21 cellular contexts compared by ENCODE assay signal in the genomic region with DNA sequence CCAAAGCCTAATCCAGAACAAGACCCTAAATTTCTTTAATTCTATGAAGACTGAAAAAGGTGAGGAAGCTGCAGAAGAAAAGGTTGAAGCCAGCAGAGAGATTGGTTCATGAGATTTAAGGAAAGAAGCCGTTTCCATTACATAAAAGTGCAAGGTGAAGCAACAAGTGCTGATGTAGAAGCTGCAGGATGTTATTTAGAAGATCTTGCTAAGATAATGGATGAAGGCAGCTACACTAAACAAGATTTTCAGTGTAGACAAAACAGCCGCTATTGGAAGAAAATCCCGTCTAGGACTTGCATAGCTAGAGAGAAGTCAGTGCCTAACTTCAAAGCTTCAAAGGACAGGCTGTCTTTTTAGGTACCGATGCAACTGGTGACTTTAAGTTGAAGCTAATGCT.
DNase-seq lines count a peak whose midpoint lies in the region; ATAC-seq and TF ChIP-seq lines count a peak whose summit lies in the region.
"Had no signal": no experiment of that assay in that cellular context is flagged by ENCODE, and none has a peak within 500 bp of the region (broad histone marks: within the 10 kb centered on the region; RNA-seq: fewer than 3 reads in every experiment).

No MANE protein-coding gene starts in this region.

- H3K36me3 ChIP-seq in CD4-positive, alpha-beta memory T cell (ENCODE audit: insufficient read depth, low read length), result no peaks in the 10 kb centered on the region
- H3K36me3 ChIP-seq: BLaER1, HAP-1 had no signal

- H3K36me3 Mint-ChIP-seq in activated T-cell treated with anti-CD3 and anti-CD28 coated beads, Interleukin-2, amount 50 U/mL, for 24 hours (ENCODE audit: low read depth), result peaks cover 32% of the 10 kb centered on the region
- peaks cover 31 to 33% of the 10 kb centered on the region in 2 donors for H3K36me3 Mint-ChIP-seq in CD4-positive, alpha-beta memory T cell
- H3K36me3 Mint-ChIP-seq in T-helper 17 cell (ENCODE audit: low read depth), result peaks cover 2% of the 10 kb centered on the region
- peaks cover 12% of the 10 kb centered on the region for H3K36me3 Mint-ChIP-seq in activated T-helper 1 cell treated with anti-CD3 and anti-CD28 coated beads, Interleukin-12 subunit alpha, Interleukin-12 subunit beta, Interleukin-2, Interleukin-4 antibody, amounts not matched to agents 30 ng/mL and 10 ng/mL and 1 ng/mL, durations not matched to agents 14 hours and 24 hours and 36 hours (ENCODE audit: low read depth)

- peaks cover 36% of the 10 kb centered on the region for H3K4me1 Mint-ChIP-seq in activated T-cell treated with anti-CD3 and anti-CD28 coated beads, Interleukin-2, amount 50 U/mL, for 24 hours (ENCODE audit: low read depth)
- peaks cover 20 to 29% (median 25%) of the 10 kb centered on the region in 4 donors for H3K4me1 Mint-ChIP-seq in CD4-positive, alpha-beta memory T cell
- peaks cover 17% of the 10 kb centered on the region for H3K4me1 Mint-ChIP-seq in T-helper 17 cell
- peaks cover 21% of the 10 kb centered on the region for H3K4me1 Mint-ChIP-seq in activated T-helper 1 cell treated with anti-CD3 and anti-CD28 coated beads, Interleukin-12 subunit alpha, Interleukin-12 subunit beta, Interleukin-2, Interleukin-4 antibody, amounts not matched to agents 30 ng/mL and 10 ng/mL and 1 ng/mL, durations not matched to agents 14 hours and 24 hours and 36 hours (ENCODE audit: low read depth)

- H3K9me3 ChIP-seq in CD4-positive, alpha-beta memory T cell (ENCODE audit: control insufficient read depth in 1 of 2, low read length in 2 of 2), result no peaks in the 10 kb centered on the region
- no peaks in the 10 kb centered on the region for H3K9me3 ChIP-seq in T-helper 17 cell (ENCODE audit: control insufficient read depth, low read length, poor library complexity, severe bottlenecking)
- H3K9me3 ChIP-seq: Caco-2, HAP-1 had no signal

- CTCF ChIA-PET in CD4-positive, alpha-beta memory T cell (lab: Charles Lee; ENCODE audit: partially characterized antibody), result interaction anchor here (0.8 to 1.1 kb wide), 3 partner anchors 48 to 75 kb away, joined by 3 to 4 read pairs (median 3); no protein-coding TSS in a partner anchor

- no peak overlapping the region for H3K27ac ChIP-seq in CD4-positive, alpha-beta memory T cell (ENCODE audit: low read depth, low read length)
- H3K27ac ChIP-seq: BLaER1, HL-60, KMS-11 had no signal

- no peak for TF ChIP-seq CTCF in fibroblast of villous mesenchyme (IDR thresholded peaks at IDR 0.05; ENCODE audit: insufficient read depth, low read depth, low read length)

- peak overlapping the region; percentile 26 for H3K27ac Mint-ChIP-seq in activated T-cell treated with anti-CD3 and anti-CD28 coated beads, Interleukin-2, amount 50 U/mL, for 24 hours
- peak overlapping the region; percentile 15 to 93 (median 72) for H3K27ac Mint-ChIP-seq in CD4-positive, alpha-beta memory T cell
- H3K27ac Mint-ChIP-seq in T-helper 17 cell, result peak overlapping the region; percentile 59
- no peak overlapping the region for H3K27ac Mint-ChIP-seq in activated T-helper 1 cell treated with anti-CD3 and anti-CD28 coated beads, Interleukin-12 subunit alpha, Interleukin-12 subunit beta, Interleukin-2, Interleukin-4 antibody, amounts not matched to agents 30 ng/mL and 10 ng/mL and 1 ng/mL, durations not matched to agents 14 hours and 24 hours and 36 hours

- H3K27me3 Mint-ChIP-seq in activated T-cell treated with anti-CD3 and anti-CD28 coated beads, Interleukin-2, amount 50 U/mL, for 24 hours, result no peaks in the 10 kb centered on the region
- H3K27me3 Mint-ChIP-seq in CD4-positive, alpha-beta memory T cell, result no peaks in the 10 kb centered on the region
- H3K27me3 Mint-ChIP-seq in T-helper 17 cell, result no peaks in the 10 kb centered on the region
- H3K27me3 Mint-ChIP-seq in activated T-helper 1 cell treated with anti-CD3 and anti-CD28 coated beads, Interleukin-12 subunit alpha, Interleukin-12 subunit beta, Interleukin-2, Interleukin-4 antibody, amounts not matched to agents 30 ng/mL and 10 ng/mL and 1 ng/mL, durations not matched to agents 14 hours and 24 hours and 36 hours (ENCODE audit: insufficient read depth), result no peaks in the 10 kb centered on the region

- intact Hi-C loops in CD4-positive, alpha-beta memory T cell (cut with micrococcal nuclease), result loop anchor here (5.0 kb wide), 1 partner anchor 63 kb away; no protein-coding TSS in a partner anchor
- intact Hi-C loops in activated T-helper 1 cell treated with anti-CD3 and anti-CD28 coated beads, Interleukin-12 subunit alpha, Interleukin-12 subunit beta, Interleukin-2, Interleukin-4 antibody, amounts not matched to agents 30 ng/mL and 10 ng/mL and 1 ng/mL, durations not matched to agents 14 hours and 24 hours and 36 hours (cut with micrococcal nuclease), result loop anchor here (5.0 kb wide), 1 partner anchor 47 kb away; no protein-coding TSS in a partner anchor

- no peak overlapping the region for H3K4me3 Mint-ChIP-seq in activated T-cell treated with anti-CD3 and anti-CD28 coated beads, Interleukin-2, amount 50 U/mL, for 24 hours
- peak overlapping the region in 6 of 8 donors; percentile 33 to 65 (median 50) for H3K4me3 Mint-ChIP-seq in CD4-positive, alpha-beta memory T cell
- H3K4me3 Mint-ChIP-seq in T-helper 17 cell, result no peak overlapping the region
- no peak overlapping the region for H3K4me3 Mint-ChIP-seq in activated T-helper 1 cell treated with anti-CD3 and anti-CD28 coated beads, Interleukin-12 subunit alpha, Interleukin-12 subunit beta, Interleukin-2, Interleukin-4 antibody, amounts not matched to agents 30 ng/mL and 10 ng/mL and 1 ng/mL, durations not matched to agents 14 hours and 24 hours and 36 hours

- POLR2A ChIA-PET in CD4-positive, alpha-beta memory T cell (lab: Charles Lee; ENCODE audit: partially characterized antibody), result interaction anchor here (0.8 to 1.9 kb wide), 11 partner anchors 9 to 162 kb away, joined by 3 to 15 read pairs (median 4); a partner anchor contains a TSS

- ATAC-seq in T-helper 17 cell, result peak; percentile 45
- ATAC-seq: A549 had no signal

- no peaks in the 10 kb centered on the region for H3K27me3 ChIP-seq in CD4-positive, alpha-beta memory T cell (ENCODE audit: insufficient read depth, low read length)
- H3K27me3 ChIP-seq: BLaER1 had no signal

- H3K4me1 ChIP-seq in CD4-positive, alpha-beta memory T cell (ENCODE audit: insufficient read depth, low read length), result peaks cover 17% of the 10 kb centered on the region
- H3K4me1 ChIP-seq: A549, BLaER1, Caco-2, HAP-1 had no signal

- no peaks in the 10 kb centered on the region for H3K9me3 Mint-ChIP-seq in activated T-cell treated with anti-CD3 and anti-CD28 coated beads, Interleukin-2, amount 50 U/mL, for 24 hours
- H3K9me3 Mint-ChIP-seq in CD4-positive, alpha-beta memory T cell, result peaks cover 0 to 3% (median 0%) of the 10 kb centered on the region in 8 donors
- H3K9me3 Mint-ChIP-seq in activated T-helper 1 cell treated with anti-CD3 and anti-CD28 coated beads, Interleukin-12 subunit alpha, Interleukin-12 subunit beta, Interleukin-2, Interleukin-4 antibody, amounts not matched to agents 30 ng/mL and 10 ng/mL and 1 ng/mL, durations not matched to agents 14 hours and 24 hours and 36 hours, result peaks cover 3% of the 10 kb centered on the region

- no peak overlapping the region for H3K4me3 ChIP-seq in CD4-positive, alpha-beta memory T cell (ENCODE audit: low read length in 2 of 2)
- no peak overlapping the region for H3K4me3 ChIP-seq in fibroblast of villous mesenchyme (ENCODE audit: low read depth, low read length)
- H3K4me3 ChIP-seq: A549, BLaER1, HAP-1 had no signal

- DNase-seq in activated T-cell treated with anti-CD3 and anti-CD28 coated beads, Interleukin-2, amount 50 U/mL, for 24 hours, result no peak
- DNase-seq in activated T-cell treated with anti-CD3 and anti-CD28 coated beads for 4 hours (no peak), T-helper 17 cell (no peak), fibroblast of villous mesenchyme (ENCODE audit: low read depth) (peak; percentile 17), foreskin melanocyte (no peak), NCI-H748 treated with DMSO at 0.1 percent for 48 hours (lab: John Stamatoyannopoulos, UW) (no peak)
- DNase-seq in CD4-positive, alpha-beta memory T cell, result peak; percentile 33 to 52 (median 42)
- DNase-seq in activated T-helper 1 cell treated with anti-CD3 and anti-CD28 coated beads, Interleukin-12 subunit alpha, Interleukin-12 subunit beta, Interleukin-2, Interleukin-4 antibody, amounts not matched to agents 30 ng/mL and 10 ng/mL and 1 ng/mL, durations not matched to agents 14 hours and 24 hours and 36 hours (ENCODE audit: low spot score), result no peak
- DNase-seq: Caco-2, DMS153, GF-D8, MV-4-11, NCI-H1694 treated with DMSO at 0.1 percent for 48 hours, NCI-H774, OCI-M1, SHP77 had no signal

Comparison
In these comparisons a context has a peak if more than half of its experiments do, and no peak if none do; other contexts are left out.
1. DNase-seq: peak in CD4-positive, alpha-beta memory T cell (5 of 5) and fibroblast of villous mesenchyme (single experiment); none in activated T-cell treated with anti-CD3 and anti-CD28 coated beads, Interleukin-2, amount 50 U/mL, for 24 hours (single experiment), activated T-cell treated with anti-CD3 and anti-CD28 coated beads for 4 hours (single experiment), T-helper 17 cell (0 of 3), foreskin melanocyte (single experiment), NCI-H748 treated with DMSO at 0.1 percent for 48 hours (single experiment) and activated T-helper 1 cell treated with anti-CD3 and anti-CD28 coated beads, Interleukin-12 subunit alpha, Interleukin-12 subunit beta, Interleukin-2, Interleukin-4 antibody, amounts not matched to agents 30 ng/mL and 10 ng/mL and 1 ng/mL, durations not matched to agents 14 hours and 24 hours and 36 hours (single experiment).
2. H3K4me3 Mint-ChIP-seq: peak in CD4-positive, alpha-beta memory T cell (6 of 8); none in activated T-cell treated with anti-CD3 and anti-CD28 coated beads, Interleukin-2, amount 50 U/mL, for 24 hours (single experiment), T-helper 17 cell (single experiment) and activated T-helper 1 cell treated with anti-CD3 and anti-CD28 coated beads, Interleukin-12 subunit alpha, Interleukin-12 subunit beta, Interleukin-2, Interleukin-4 antibody, amounts not matched to agents 30 ng/mL and 10 ng/mL and 1 ng/mL, durations not matched to agents 14 hours and 24 hours and 36 hours (single experiment).